8 cellular contexts compared by ENCODE assay signal in the genomic region with DNA sequence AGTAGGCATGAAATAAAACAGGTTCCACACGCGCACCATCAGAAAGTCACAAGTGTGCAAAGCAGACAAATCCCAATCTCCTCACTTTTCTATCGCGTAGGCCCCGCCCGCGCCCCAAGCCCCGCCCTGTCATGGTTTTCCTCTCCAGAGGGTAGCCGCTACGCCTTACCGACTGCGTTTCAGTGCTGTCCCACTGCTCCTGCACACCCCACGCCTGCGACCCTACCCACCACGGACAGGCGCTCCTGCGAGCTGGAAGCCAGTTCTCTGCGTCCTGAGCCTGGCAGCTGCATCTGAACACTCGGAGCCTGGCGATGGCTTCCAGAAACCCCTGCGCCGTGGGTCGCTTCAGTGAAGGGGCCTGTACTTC. TPM values are rescaled to one million over a fixed set of nuclear protein-coding genes. Genes with fewer than 3 reads are reported as not detected.
DNase-seq lines count a peak whose midpoint lies in the region; ATAC-seq and TF ChIP-seq lines count a peak whose summit lies in the region.

No MANE protein-coding gene starts in this region.

- H3K36me3 Mint-ChIP-seq in GM23338 (ENCODE audit: low read depth) (peaks cover 58% of the 10 kb centered on the region), type B pancreatic cell (peaks cover 49% of the 10 kb centered on the region)
- peaks cover 87% of the 10 kb centered on the region for H3K36me3 Mint-ChIP-seq in activated T-cell treated with anti-CD3 and anti-CD28 coated beads, Interleukin-2, amount 50 U/mL, for 24 hours (ENCODE audit: low read depth)

- H3K27me3 ChIP-seq in GM23338 (ENCODE audit: insufficient read depth): no peaks in the 10 kb centered on the region

- ATAC-seq in GM23338: peak; percentile 65
- ATAC-seq in omental fat pad (ENCODE audit: low FRiP score): peak; percentile 51

- H3K36me3 ChIP-seq in ES-I3 (ENCODE audit: insufficient read depth, low read length) (peaks cover 7% of the 10 kb centered on the region; the same call in 1 of the 2 replicates), GM23338 (ENCODE audit: insufficient read depth) (peaks cover 37% of the 10 kb centered on the region)

- no peaks in the 10 kb centered on the region for H3K4me1 ChIP-seq in ES-I3 (ENCODE audit: insufficient read depth, low read length)
- peaks cover 6% of the 10 kb centered on the region for H3K4me1 ChIP-seq in GM23338 (ENCODE audit: insufficient read depth)

- DNase-seq in GM23338 (ENCODE audit: low spot score) (peak; percentile 46), NB4 (ENCODE audit: low read depth) (peak; percentile 20), foreskin fibroblast (peak; percentile 29 to 71), omental fat pad (ENCODE audit: low spot score) (no peak), type B pancreatic cell (ENCODE audit: extremely low spot score, unreplicated experiment) (no peak), NCI-H226 (no peak)
- DNase-seq in activated T-cell treated with anti-CD3 and anti-CD28 coated beads, Interleukin-2, amount 50 U/mL, for 24 hours: no peak

- H2AFZ ChIP-seq in GM23338: peak overlapping the region; percentile 100

- no peak for TF ChIP-seq CTCF in GM23338 (conservative IDR thresholded peaks at IDR 0.05; ENCODE audit: low read depth in 2 of 2)
- TF ChIP-seq CTCF in NB4 (IDR thresholded peaks at IDR 0.05; ENCODE audit: low read depth, low read length): no peak
- no peak for TF ChIP-seq CTCF in foreskin fibroblast (IDR thresholded peaks at IDR 0.05; ENCODE audit: low read depth, low read length)
- TF ChIP-seq CTCF in omental fat pad (IDR thresholded peaks at IDR 0.05): no peak
- no peak for TF ChIP-seq CTCF in type B pancreatic cell (conservative IDR thresholded peaks at IDR 0.05)

- peak overlapping the region; percentile 93 for H3K4me2 ChIP-seq in GM23338

- H4K20me1 ChIP-seq in GM23338 (replicated peaks; ENCODE audit: insufficient read depth): no peaks in the 10 kb centered on the region

- TF ChIP-seq POLR2A in NB4 (IDR thresholded peaks at IDR 0.05; ENCODE audit: extremely low read depth, insufficient read length): no peak

- peaks cover 90% of the 10 kb centered on the region for H3K9me3 Mint-ChIP-seq in GM23338
- H3K9me3 Mint-ChIP-seq in activated T-cell treated with anti-CD3 and anti-CD28 coated beads, Interleukin-2, amount 50 U/mL, for 24 hours: peaks cover 72% of the 10 kb centered on the region
- peaks cover 4% of the 10 kb centered on the region for H3K9me3 Mint-ChIP-seq in type B pancreatic cell

- H3K4me3 Mint-ChIP-seq in GM23338 (peak overlapping the region; percentile 98), type B pancreatic cell (peak overlapping the region; percentile 99)
- peak overlapping the region; percentile 90 for H3K4me3 Mint-ChIP-seq in activated T-cell treated with anti-CD3 and anti-CD28 coated beads, Interleukin-2, amount 50 U/mL, for 24 hours

- no peaks in the 10 kb centered on the region for H3F3A ChIP-seq in GM23338 (replicated peaks; ENCODE audit: low read depth)

- H3K4me1 Mint-ChIP-seq in GM23338 (peaks cover 3% of the 10 kb centered on the region; the same call in 2 of the 3 replicates), type B pancreatic cell (ENCODE audit: unreplicated experiment) (no peaks in the 10 kb centered on the region)
- H3K4me1 Mint-ChIP-seq in activated T-cell treated with anti-CD3 and anti-CD28 coated beads, Interleukin-2, amount 50 U/mL, for 24 hours (ENCODE audit: low read depth): peaks cover 17% of the 10 kb centered on the region

- no peak overlapping the region for H3K27ac ChIP-seq in GM23338 (ENCODE audit: low read depth)

- H3K27ac Mint-ChIP-seq in GM23338: no peak overlapping the region
- H3K27ac Mint-ChIP-seq in activated T-cell treated with anti-CD3 and anti-CD28 coated beads, Interleukin-2, amount 50 U/mL, for 24 hours: peak overlapping the region; percentile 94
- peak overlapping the region; percentile 92 for H3K27ac Mint-ChIP-seq in type B pancreatic cell

- peak overlapping the region; percentile 72 for H3K9ac ChIP-seq in ES-I3 (ENCODE audit: low read depth, low read length)

- H3K27me3 Mint-ChIP-seq in GM23338 (ENCODE audit: insufficient read depth, low read depth, poor library complexity) (peaks cover 14% of the 10 kb centered on the region), type B pancreatic cell (no peaks in the 10 kb centered on the region)
- H3K27me3 Mint-ChIP-seq in activated T-cell treated with anti-CD3 and anti-CD28 coated beads, Interleukin-2, amount 50 U/mL, for 24 hours: no peaks in the 10 kb centered on the region

- peaks cover 15% of the 10 kb centered on the region for H3K79me2 ChIP-seq in GM23338 (replicated peaks; ENCODE audit: insufficient read depth)

- peaks cover 7% of the 10 kb centered on the region; the same call in 1 of the 2 replicates for H3K9me2 ChIP-seq in GM23338 (ENCODE audit: insufficient read depth)

- H3K4me3 ChIP-seq in GM23338 (peak overlapping the region; percentile 99), NB4 (ENCODE audit: low read depth, low read length) (peak overlapping the region; percentile 59), foreskin fibroblast (ENCODE audit: low read depth in 1 of 2, low read length in 2 of 2) (peak overlapping the region; percentile 76 to 90)

- H3K9me3 ChIP-seq in ES-I3 (ENCODE audit: control insufficient read depth, insufficient read depth, low read length): peaks cover 19% of the 10 kb centered on the region

TF ChIP-seq in GM23338, 12 proteins besides CTCF, POLR2A, EP300 and RAD21:
- no peak for TF ChIP-seq STAT1 (IDR thresholded peaks at IDR 0.05; ENCODE audit: unreplicated experiment)

RNA-seq across cellular contexts. Expression of gene ZNF470, which starts 0.4 kb away (rescaled TPM):
- total RNA-seq in GM23338 (2014; rRNA removed; shearing (Covaris generic)): 7.0 and 8.7 TPM in 2 replicates
- 4.7 and 5.6 TPM in 2 replicates for polyA plus RNA-seq in GM23338 (2016; fragmentation: Nextera tagmentation; extraction: Ambion mirVana)
- 1 to 10 TPM; 2.0 to 3.0 (median 2.5) TPM for total RNA-seq in omental fat pad
- 5.1 and 6.5 TPM in 2 replicates for total RNA-seq in type B pancreatic cell (ENCODE audit: low replicate concordance)

RNA-seq across cellular contexts. Expression of gene ZFP28, which starts 28.1 kb away (rescaled TPM):
- total RNA-seq in GM23338 (2014; rRNA removed; shearing (Covaris generic)): 5.0 and 7.9 TPM in 2 replicates
- 3.0 and 3.1 TPM in 2 replicates for polyA plus RNA-seq in GM23338 (2016; fragmentation: Nextera tagmentation; extraction: Ambion mirVana)
- total RNA-seq in omental fat pad (1 to 10 TPM; 4.9 to 9.2 (median 7.4) TPM), type B pancreatic cell (ENCODE audit: low replicate concordance) (6.2 and 7.2 TPM in 2 replicates)

RNA-seq across cellular contexts. Expression of gene ZNF71, which starts 28.2 kb away (rescaled TPM):
- total RNA-seq in GM23338 (2014; rRNA removed; shearing (Covaris generic)): 13.2 and 13.9 TPM in 2 replicates
- 4.7 and 5.9 TPM in 2 replicates for polyA plus RNA-seq in GM23338 (2016; fragmentation: Nextera tagmentation; extraction: Ambion mirVana)
- 10 to 100 TPM in 2 of 4 donors, 1 to 10 TPM in 2; 5.8 to 11.2 (median 9.6) TPM for total RNA-seq in omental fat pad
- 10.4 and 15.8 TPM in 2 replicates for total RNA-seq in type B pancreatic cell (ENCODE audit: low replicate concordance)

RNA-seq across cellular contexts. Expression of gene ZNF471, which starts 59.2 kb away (rescaled TPM):
- 1.1 TPM in 2 replicates for total RNA-seq in GM23338 (2014; rRNA removed; shearing (Covaris generic))
- polyA plus RNA-seq in GM23338 (2016; fragmentation: Nextera tagmentation; extraction: Ambion mirVana): 0.63 and 1.1 TPM in 2 replicates
- total RNA-seq in omental fat pad (1 to 10 TPM; 1.9 to 6.0 (median 5.2) TPM), type B pancreatic cell (ENCODE audit: low replicate concordance) (0.05 TPM in 1 of 2 replicates, not detected in the other)

Comparison
In these comparisons a context has a peak if more than half of its experiments do, and no peak if none do; other contexts are left out.
1. DNase-seq: peak in GM23338 (single experiment), NB4 (single experiment) and foreskin fibroblast (2 of 2); none in activated T-cell treated with anti-CD3 and anti-CD28 coated beads, Interleukin-2, amount 50 U/mL, for 24 hours (single experiment), omental fat pad (single experiment), type B pancreatic cell (single experiment) and NCI-H226 (single experiment).
2. Peak in every context shown above with its lines, with median percentiles within 50 percentile points of each other: H3K4me3 ChIP-seq and H3K4me3 Mint-ChIP-seq.